ENCODE assay signal across 18 cellular contexts in genomic region chr9:132637801-132638200, GRCh38. TPM values are rescaled to one million over a fixed set of nuclear protein-coding genes. Genes with fewer than 3 reads are reported as not detected.
A peak's percentile ranks its signal among the peaks of the same experiment; 100 is the strongest.
DNase-seq lines count a peak whose midpoint lies in the region; ATAC-seq and TF ChIP-seq lines count a peak whose summit lies in the region.
"Had no signal": no experiment of that assay in that cellular context is flagged by ENCODE, and none has a peak within 500 bp of the region (broad histone marks: within the 10 kb centered on the region; RNA-seq: fewer than 3 reads in every experiment).

No MANE protein-coding gene starts in this region.

- no peak for TF ChIP-seq POLR2A in prostate gland (IDR thresholded peaks at IDR 0.05)
- no peak for TF ChIP-seq POLR2A in gastrocnemius medialis (IDR thresholded peaks at IDR 0.05)

- H3K27me3 Mint-ChIP-seq in H9 (ENCODE audit: low read depth): no peaks in the 10 kb centered on the region
- H3K27me3 Mint-ChIP-seq: CD4-positive, alpha-beta T cell had no signal

- peaks cover 2% of the 10 kb centered on the region; the same call in 1 of the 2 replicates for H3K79me2 ChIP-seq in H9 (ENCODE audit: insufficient read depth, low read length)

- no peaks in the 10 kb centered on the region for H3K36me3 ChIP-seq in prostate gland
- peaks cover 0 to 45% of the 10 kb centered on the region in 2 donors for H3K36me3 ChIP-seq in gastrocnemius medialis
- peaks cover 0 to 74% of the 10 kb centered on the region in 2 donors for H3K36me3 ChIP-seq in left lung

- H3K27ac ChIP-seq in H9 (ENCODE audit: insufficient read length, low read depth, low read length): no peak overlapping the region
- peak overlapping the region; percentile 78 to 80 for H3K27ac ChIP-seq in prostate gland
- no peak overlapping the region for H3K27ac ChIP-seq in gastrocnemius medialis
- H3K27ac ChIP-seq in left lung: no peak overlapping the region
- H3K27ac ChIP-seq: BLaER1, PC-9 had no signal

- no peaks in the 10 kb centered on the region for H3K27me3 ChIP-seq in H9 (ENCODE audit: insufficient read depth, low read length)
- H3K27me3 ChIP-seq in prostate gland (replicated peaks; ENCODE audit: insufficient read depth): no peaks in the 10 kb centered on the region
- no peaks in the 10 kb centered on the region for H3K27me3 ChIP-seq in gastrocnemius medialis
- no peaks in the 10 kb centered on the region for H3K27me3 ChIP-seq in left lung
- H3K27me3 ChIP-seq: BLaER1 had no signal

- no peak overlapping the region for H3K23ac ChIP-seq in H9 (ENCODE audit: insufficient read length, low read depth, low read length)

- no peak overlapping the region for H2AK5ac ChIP-seq in H9 (ENCODE audit: insufficient read length, low read length)

- no peak overlapping the region for H3K9ac ChIP-seq in H9 (ENCODE audit: extremely low read depth, insufficient read length, low read length)
- H3K9ac ChIP-seq: BLaER1 had no signal

- no peak overlapping the region for H3K4me2 ChIP-seq in H9 (ENCODE audit: insufficient read depth, insufficient read length, low read length)
- H3K4me2 ChIP-seq: BLaER1, PC-9 had no signal

- H3K9me3 ChIP-seq in H9 (ENCODE audit: control insufficient read depth, low read depth, low read length) (no peaks in the 10 kb centered on the region), prostate gland (no peaks in the 10 kb centered on the region), gastrocnemius medialis (no peaks in the 10 kb centered on the region), left lung (no peaks in the 10 kb centered on the region)
- H3K9me3 ChIP-seq: BLaER1 had no signal

- H2BK5ac ChIP-seq in H9 (ENCODE audit: insufficient read length, low read length): no peak overlapping the region

- no peak for TF ChIP-seq CTCF in H9 (conservative IDR thresholded peaks at IDR 0.05)
- no peak for TF ChIP-seq CTCF in prostate gland (IDR thresholded peaks at IDR 0.05)
- no peak for TF ChIP-seq CTCF in gastrocnemius medialis (IDR thresholded peaks at IDR 0.05 in 4 of 5, conservative IDR thresholded peaks at IDR 0.05 in 1 of 5)
- TF ChIP-seq CTCF in left lung (IDR thresholded peaks at IDR 0.05): no peak

- H3K79me1 ChIP-seq in H9 (ENCODE audit: insufficient read depth, low read depth, low read length, poor library complexity, severe bottlenecking): no peaks in the 10 kb centered on the region

- no peak overlapping the region for H3K14ac ChIP-seq in H9 (ENCODE audit: insufficient read depth, low read length)

- H4K5ac ChIP-seq in H9 (ENCODE audit: insufficient read length, low read depth, low read length): no peak overlapping the region

- H2BK120ac ChIP-seq in H9 (ENCODE audit: low read depth, low read length, poor library complexity, severe bottlenecking): no peak overlapping the region

- DNase-seq in NCI-H1694 treated with DMSO at 0.1 percent for 48 hours (lab: John Stamatoyannopoulos, UW) (peak; percentile 62), NCI-H1694 (lab: John Stamatoyannopoulos, UW) (no peak), H9 (no peak), cerebellum (ENCODE audit: low spot score) (peak; percentile 78), prostate gland (ENCODE audit: low spot score) (no peak), gastrocnemius medialis (no peak), left lung (no peak)
- DNase-seq: CD4-positive, alpha-beta T cell; NK-92 treated with Interleukin-12 subunit alpha and Interleukin-12 subunit beta, amount 100 ng/mL, for 24 hours; PC-9 had no signal

- no peak overlapping the region for H3K4me3 Mint-ChIP-seq in H9
- H3K4me3 Mint-ChIP-seq: CD4-positive, alpha-beta T cell had no signal

- no peaks in the 10 kb centered on the region for H3K4me1 Mint-ChIP-seq in H9

- H3K9me3 Mint-ChIP-seq in H9: no peaks in the 10 kb centered on the region
- H3K9me3 Mint-ChIP-seq: CD4-positive, alpha-beta T cell had no signal

- H4K91ac ChIP-seq in H9 (ENCODE audit: insufficient read length, low read depth, low read length): no peak overlapping the region

- H3K18ac ChIP-seq in H9 (ENCODE audit: insufficient read length, low read depth, low read length): no peak overlapping the region

- no peaks in the 10 kb centered on the region for H4K20me1 ChIP-seq in H9 (ENCODE audit: control insufficient read depth, insufficient read depth, insufficient read length)

- no peaks in the 10 kb centered on the region for H3K23me2 ChIP-seq in H9 (ENCODE audit: insufficient read length, low read depth, low read length, poor library complexity, severe bottlenecking)

- peaks cover 9 to 43% (median 11%) of the 10 kb centered on the region in 3 experiments; a peak in 6 of 7 replicates for H3K36me3 Mint-ChIP-seq in H9 (ENCODE audit: insufficient read depth in 1 of 3, low read depth in 3 of 3)

- H3K4me3 ChIP-seq in prostate gland (no peak overlapping the region), gastrocnemius medialis (no peak overlapping the region), left lung (no peak overlapping the region)
- H3K4me3 ChIP-seq: BLaER1, PC-9 had no signal

- H3K56ac ChIP-seq in H9 (ENCODE audit: insufficient read length, low read depth, low read length): no peak overlapping the region

- no peak overlapping the region for H2BK15ac ChIP-seq in H9 (ENCODE audit: low read depth, low read length)

- no peak overlapping the region for H3T11ph ChIP-seq in H9 (ENCODE audit: low read length)

- no peak overlapping the region for H3K4ac ChIP-seq in H9 (ENCODE audit: low read depth, low read length)

- H2BK12ac ChIP-seq in H9 (ENCODE audit: insufficient read length, low read depth, low read length): no peak overlapping the region

- H3K4me1 ChIP-seq in H9 (ENCODE audit: insufficient read depth, low read length) (no peaks in the 10 kb centered on the region), prostate gland (replicated peaks) (peaks cover 8% of the 10 kb centered on the region), gastrocnemius medialis (no peaks in the 10 kb centered on the region), left lung (no peaks in the 10 kb centered on the region)
- H3K4me1 ChIP-seq: BLaER1 had no signal

- H2BK20ac ChIP-seq in H9 (ENCODE audit: low read depth, low read length, poor library complexity, severe bottlenecking): no peak overlapping the region

- WGBS in H9 (ENCODE audit: extremely low coverage, insufficient read length, low lambda C conversion rate): no CpG with 5 or more reads among the region's 12 CpGs
- 68% methylated on average over 12 of the region's 12 CpGs for WGBS in prostate gland

- intact Hi-C loops in prostate gland (cut with DNase I) (no loop called here), gastrocnemius medialis (cut with DNase I; ENCODE audit: low total_unique reads) (no loop called here), left lung (cut with DNase I) (no loop called here)

- in situ Hi-C loops in gastrocnemius medialis (cut with MboI; ENCODE audit: low sequenced_read_pairs in 4 of 4): no loop called here

- H4K8ac ChIP-seq in H9 (replicated peaks; ENCODE audit: insufficient read length, low read depth, low read length): no peak overlapping the region

- no peak overlapping the region for H2AFZ ChIP-seq in H9 (ENCODE audit: low read length)
- H2AFZ ChIP-seq: PC-9 had no signal

- H3K27ac Mint-ChIP-seq in H9: peak overlapping the region in 2 of 3 experiments; percentile 11 to 12; a peak in 2 of 7 replicates
- H3K27ac Mint-ChIP-seq: CD4-positive, alpha-beta T cell had no signal

- ATAC-seq in gastrocnemius medialis (no peak), left lung (no peak), HG02759 (IDR thresholded peaks at IDR 0.05; ENCODE audit: unreplicated experiment) (no peak)
- ATAC-seq: Right ventricle myocardium inferior had no signal

RNA-seq across cellular contexts. Expression of gene DDX31, which starts 32.0 kb away (rescaled TPM):
- total RNA-seq in H9 (2021) (27.6 and 28.4 TPM in 2 replicates), cerebellum (21.4 TPM), prostate gland (10 to 100 TPM; 19.0 to 22.2 TPM), gastrocnemius medialis (1 to 10 TPM; 5.4 to 8.8 (median 6.4) TPM), left lung (10 to 100 TPM; 12.4 to 15.0 TPM)

RNA-seq across cellular contexts. Expression of gene GTF3C4, which starts 32.5 kb away (rescaled TPM):
- 42.5 and 43.6 TPM in 2 replicates for total RNA-seq in H9 (2021)
- total RNA-seq in cerebellum: 25.4 TPM
- total RNA-seq in prostate gland: 10 to 100 TPM; 16.0 to 17.3 TPM
- 10 to 100 TPM in 3 of 4 donors, 1 to 10 TPM in 1; 9.2 to 11.7 (median 10.8) TPM for total RNA-seq in gastrocnemius medialis
- 10 to 100 TPM; 13.1 to 14.1 TPM for total RNA-seq in left lung

RNA-seq across cellular contexts. Expression of gene BARHL1, which starts 55.4 kb away (rescaled TPM):
- total RNA-seq in H9 (2021): not detected in 2 replicates
- 19.3 TPM for total RNA-seq in cerebellum
- not detected for total RNA-seq in prostate gland
- not detected for total RNA-seq in gastrocnemius medialis
- not detected for total RNA-seq in left lung
- total RNA-seq: CD4-positive, alpha-beta T cell; H4; HT-29; PC-9; Right ventricle myocardium inferior; RPMI7951; SK-MEL-5; T-helper 1 cell treated with Interleukin-12 subunit alpha and Interleukin-12 subunit beta and Interleukin-4 antibody, amounts not matched to agents 30 ng/mL and 1 ng/mL, for 36 hours had no signal

Comparison
In these comparisons a context has a peak if more than half of its experiments do, and no peak if none do; other contexts are left out.
1. DNase-seq: peak in NCI-H1694 treated with DMSO at 0.1 percent for 48 hours (single experiment) and cerebellum (single experiment); none in NCI-H1694 (single experiment), H9 (single experiment), prostate gland (single experiment), gastrocnemius medialis (0 of 2) and left lung (0 of 2).
2. H3K27ac ChIP-seq: peak in prostate gland (2 of 2); none in H9 (single experiment), gastrocnemius medialis (0 of 4) and left lung (0 of 2).
3. RNA of gene BARHL1, which starts 55.4 kb away (total RNA-seq): 19.3 TPM in cerebellum (single experiment); not detected in H9, not detected in prostate gland, not detected in gastrocnemius medialis and not detected in left lung; every median in the first group is over 10 times any median in the second.